ENCODE assay signal across 3 cellular contexts in genomic region chr16:70222574-70222973, GRCh38. TPM values are rescaled to one million over a fixed set of nuclear protein-coding genes. Genes with fewer than 3 reads are reported as not detected.
"Had no signal": no experiment of that assay in that cellular context is flagged by ENCODE, and none has a peak within 500 bp of the region (broad histone marks: within the 10 kb centered on the region; RNA-seq: fewer than 3 reads in every experiment).

No MANE protein-coding gene starts in this region.

RNA-seq across cellular contexts. Expression of gene CLEC18C, which starts 49.0 kb away (rescaled TPM):
- total RNA-seq: right atrium auricular region, SJSA1, subcutaneous adipose tissue had no signal
